Comparison of ENCODE assay signal across 11 cellular contexts in the genomic region with DNA sequence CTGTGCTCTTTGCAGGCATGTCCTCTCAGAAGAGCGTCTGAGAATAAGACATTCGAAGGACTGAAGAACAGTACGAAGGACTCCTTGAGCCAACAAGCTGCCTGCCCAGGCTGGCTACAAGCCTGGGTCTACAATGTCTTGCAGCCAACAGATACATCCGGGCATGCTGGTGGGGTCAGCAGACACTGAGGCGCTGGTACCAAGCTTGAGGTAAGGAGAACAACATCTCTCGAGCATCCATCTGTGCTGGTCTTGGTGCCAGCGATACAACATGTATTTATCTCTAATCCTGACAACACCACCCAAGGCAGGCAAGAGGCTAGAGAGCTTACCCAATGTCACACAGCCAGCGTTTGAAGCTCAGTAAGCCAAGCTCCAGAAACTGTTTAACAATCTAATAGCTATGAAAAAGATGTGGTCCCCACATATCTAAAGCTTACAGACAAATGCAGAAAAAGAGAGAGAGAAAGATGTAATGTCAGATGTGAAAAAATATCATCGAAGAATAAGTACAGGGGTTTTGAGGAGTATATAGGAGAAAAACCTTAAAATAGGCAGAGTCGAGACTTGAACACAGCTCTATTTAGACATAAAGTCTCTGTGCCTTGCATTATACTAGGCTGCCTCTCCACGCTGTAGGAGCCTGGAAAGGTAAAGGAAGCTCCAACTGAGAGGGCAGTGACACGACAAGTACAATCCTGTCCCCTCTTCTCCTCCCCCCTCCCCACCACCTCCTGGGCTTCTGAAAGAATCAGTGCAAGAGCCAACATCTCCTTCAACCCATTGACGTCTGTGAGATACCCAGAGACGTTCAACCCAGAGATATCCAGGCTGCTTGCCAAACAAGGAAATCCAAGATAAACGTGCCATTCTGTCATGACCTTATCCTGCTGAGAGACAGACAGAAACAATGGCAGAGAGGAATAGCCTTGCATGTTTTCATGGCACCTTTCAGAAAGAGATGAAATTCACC. TPM values are rescaled to one million over a fixed set of nuclear protein-coding genes. Genes with fewer than 3 reads are reported as not detected.
DNase-seq lines count a peak whose midpoint lies in the region; ATAC-seq and TF ChIP-seq lines count a peak whose summit lies in the region.
"Had no signal": no experiment of that assay in that cellular context is flagged by ENCODE, and none has a peak within 500 bp of the region (broad histone marks: within the 10 kb centered on the region; RNA-seq: fewer than 3 reads in every experiment).

No MANE protein-coding gene starts in this region.

- H3K4me1 Mint-ChIP-seq in GM23338: peaks cover 48% of the 10 kb centered on the region
- H3K4me1 Mint-ChIP-seq in osteocyte (ENCODE audit: unreplicated experiment): peaks cover 77% of the 10 kb centered on the region

- H4K20me1 ChIP-seq in GM23338 (replicated peaks; ENCODE audit: insufficient read depth): peaks cover 3% of the 10 kb centered on the region; the same call in 1 of the 2 replicates

- H3K4me2 ChIP-seq in GM23338: peak overlapping the region; percentile 23; the same call in 1 of the 2 replicates

- H3K4me3 ChIP-seq in GM23338: no peak overlapping the region

- no peak overlapping the region for H2AFZ ChIP-seq in GM23338

- H3K27ac ChIP-seq in GM23338 (ENCODE audit: low read depth): no peak overlapping the region; the same call in 1 of the 2 replicates

- no peak overlapping the region for H3K27ac Mint-ChIP-seq in GM23338
- peak overlapping the region; percentile 95 for H3K27ac Mint-ChIP-seq in osteocyte (ENCODE audit: unreplicated experiment)
- H3K27ac Mint-ChIP-seq: CD4-positive, CD25-positive, alpha-beta regulatory T cell had no signal

- ATAC-seq in GM23338: peak; percentile 54
- ATAC-seq in HG03378 (IDR thresholded peaks at IDR 0.05; ENCODE audit: unreplicated experiment): no peak
- no peak for ATAC-seq in GM19023 (IDR thresholded peaks at IDR 0.05; ENCODE audit: unreplicated experiment)
- ATAC-seq in GM18867 (IDR thresholded peaks at IDR 0.05; ENCODE audit: unreplicated experiment): no peak
- ATAC-seq: activated CD4-positive, CD25-positive, alpha-beta regulatory T cell treated with anti-CD3 and anti-CD28 coated beads, Interleukin-2, amount 50 U/mL, for 24 hours had no signal

- no peak for DNase-seq in GM23338 (ENCODE audit: low spot score)
- DNase-seq in amygdala (lab: John Stamatoyannopoulos, UW): peak in 29 of 56 donors; percentile 1 to 51 (median 11)
- DNase-seq in globus pallidus (ENCODE audit: low spot score): peak; percentile 42
- no peak for DNase-seq in osteocyte (ENCODE audit: extremely low spot score, unreplicated experiment)
- no peak for DNase-seq in activated naive CD4-positive, alpha-beta T cell treated with Interleukin-2 at 50 U/mL for 16 hours
- DNase-seq: CD4-positive, CD25-positive, alpha-beta regulatory T cell; NCI-H1694 treated with DMSO at 0.1 percent for 48 hours had no signal

- H3K27me3 Mint-ChIP-seq in GM23338 (ENCODE audit: insufficient read depth, low read depth, poor library complexity): peaks cover 2% of the 10 kb centered on the region
- H3K27me3 Mint-ChIP-seq in osteocyte (ENCODE audit: unreplicated experiment): no peaks in the 10 kb centered on the region
- H3K27me3 Mint-ChIP-seq: CD4-positive, CD25-positive, alpha-beta regulatory T cell had no signal

- H3K79me2 ChIP-seq in GM23338 (replicated peaks; ENCODE audit: insufficient read depth): peaks cover 94% of the 10 kb centered on the region

- TF ChIP-seq CTCF in GM23338 (conservative IDR thresholded peaks at IDR 0.05; ENCODE audit: low read depth in 2 of 2) (no peak), osteocyte (IDR thresholded peaks at IDR 0.05) (no peak)

- H3K4me3 Mint-ChIP-seq in GM23338 (no peak overlapping the region), osteocyte (ENCODE audit: unreplicated experiment) (no peak overlapping the region)
- H3K4me3 Mint-ChIP-seq: CD4-positive, CD25-positive, alpha-beta regulatory T cell had no signal

- no peaks in the 10 kb centered on the region for H3K27me3 ChIP-seq in GM23338 (ENCODE audit: insufficient read depth)

- H3K9me2 ChIP-seq in GM23338 (ENCODE audit: insufficient read depth): peaks cover 9% of the 10 kb centered on the region; the same call in 1 of the 2 replicates

- H3K4me1 ChIP-seq in GM23338 (ENCODE audit: insufficient read depth): peaks cover 50% of the 10 kb centered on the region

- H3K9me3 Mint-ChIP-seq in GM23338: no peaks in the 10 kb centered on the region
- H3K9me3 Mint-ChIP-seq in osteocyte (ENCODE audit: unreplicated experiment): no peaks in the 10 kb centered on the region
- H3K9me3 Mint-ChIP-seq: CD4-positive, CD25-positive, alpha-beta regulatory T cell had no signal

- no peaks in the 10 kb centered on the region for H3K36me3 ChIP-seq in GM23338 (ENCODE audit: insufficient read depth)

- H3K36me3 Mint-ChIP-seq in GM23338 (ENCODE audit: low read depth) (no peaks in the 10 kb centered on the region), osteocyte (ENCODE audit: unreplicated experiment) (peaks cover 3% of the 10 kb centered on the region)
- H3K36me3 Mint-ChIP-seq: CD4-positive, CD25-positive, alpha-beta regulatory T cell had no signal

- H3F3A ChIP-seq in GM23338 (replicated peaks; ENCODE audit: low read depth): no peaks in the 10 kb centered on the region; the same call in 1 of the 2 replicates

TF ChIP-seq in GM23338, 12 proteins besides CTCF, POLR2A, EP300 and RAD21 (continues in another document):
- TF ChIP-seq POLR2AphosphoS5 (IDR thresholded peaks at IDR 0.05; ENCODE audit: low read depth) (no peak), REST (IDR thresholded peaks at IDR 0.05; ENCODE audit: unreplicated experiment) (no peak), EZH2phosphoT487 (IDR thresholded peaks at IDR 0.05; ENCODE audit: unreplicated experiment) (no peak), STAT1 (IDR thresholded peaks at IDR 0.05; ENCODE audit: unreplicated experiment) (no peak), EZH2 (IDR thresholded peaks at IDR 0.05; ENCODE audit: low read depth, unreplicated experiment) (no peak), NANOG (IDR thresholded peaks at IDR 0.05; ENCODE audit: borderline replicate concordance) (no peak)
- TF ChIP-seq, protein P1, sequence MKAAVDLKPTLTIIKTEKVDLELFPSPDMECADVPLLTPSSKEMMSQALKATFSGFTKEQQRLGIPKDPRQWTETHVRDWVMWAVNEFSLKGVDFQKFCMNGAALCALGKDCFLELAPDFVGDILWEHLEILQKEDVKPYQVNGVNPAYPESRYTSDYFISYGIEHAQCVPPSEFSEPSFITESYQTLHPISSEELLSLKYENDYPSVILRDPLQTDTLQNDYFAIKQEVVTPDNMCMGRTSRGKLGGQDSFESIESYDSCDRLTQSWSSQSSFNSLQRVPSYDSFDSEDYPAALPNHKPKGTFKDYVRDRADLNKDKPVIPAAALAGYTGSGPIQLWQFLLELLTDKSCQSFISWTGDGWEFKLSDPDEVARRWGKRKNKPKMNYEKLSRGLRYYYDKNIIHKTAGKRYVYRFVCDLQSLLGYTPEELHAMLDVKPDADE (IDR thresholded peaks at IDR 0.05): no peak

RNA-seq across cellular contexts. Expression of gene WWTR1, which starts 39.4 kb away (rescaled TPM):
- total RNA-seq in GM23338 (2014; rRNA removed; shearing (Covaris generic)): 26.2 and 31.1 TPM in 2 replicates
- 21.0 and 25.1 TPM in 2 replicates for polyA plus RNA-seq in GM23338 (2016; fragmentation: Nextera tagmentation; extraction: Ambion mirVana)
- 116 and 120 TPM in 2 replicates for total RNA-seq in osteocyte

Comparison
In these comparisons a context has a peak if more than half of its experiments do, and no peak if none do; other contexts are left out.
1. DNase-seq: peak in amygdala (29 of 56) and globus pallidus (single experiment); none in GM23338 (single experiment), osteocyte (single experiment) and activated naive CD4-positive, alpha-beta T cell treated with Interleukin-2 at 50 U/mL for 16 hours (single experiment).